ENCODE assay signal across 8 cellular contexts in genomic region chr10:788796-789748, GRCh38.
DNase-seq lines count a peak whose midpoint lies in the region; ATAC-seq and TF ChIP-seq lines count a peak whose summit lies in the region.

No MANE protein-coding gene starts in this region.

- ATAC-seq in PC-3 (peak; percentile 80), HG03378 (IDR thresholded peaks at IDR 0.05; ENCODE audit: unreplicated experiment) (no peak)

- H3K4me1 ChIP-seq in PC-3 (ENCODE audit: insufficient read depth, low read length) (no peaks in the 10 kb centered on the region; the same call in 1 of the 2 replicates), spleen (peaks cover 3 to 45% (median 26%) of the 10 kb centered on the region in 6 donors)

- no peaks in the 10 kb centered on the region for H3K27me3 Mint-ChIP-seq in chondrocyte (ENCODE audit: low read depth)

- peak overlapping the region; percentile 86 for H2AFZ ChIP-seq in PC-3 (ENCODE audit: low read length)

- no peaks in the 10 kb centered on the region for H3K79me2 ChIP-seq in PC-3 (ENCODE audit: low read length)

- H3K27ac Mint-ChIP-seq in chondrocyte (ENCODE audit: unreplicated experiment), result peak overlapping the region; percentile 83

- WGBS in spleen, 5 donors, result 20 to 56% (median 36%) methylated on average over 23 to 50 of the region's 50 CpGs

- TF ChIP-seq POLR2A in spleen (IDR thresholded peaks at IDR 0.05), result no peak

- H3K36me3 Mint-ChIP-seq in chondrocyte (ENCODE audit: low read depth), result peaks cover 2% of the 10 kb centered on the region

- H3K9ac ChIP-seq in PC-3 (ENCODE audit: low read length), result peak overlapping the region; percentile 56

- CTCF ChIA-PET in PC-3 (lab: Charles Lee), result interaction anchor here (0.6 to 0.9 kb wide), 4 partner anchors 96 to 278 kb away, joined by 3 read pairs; no protein-coding TSS in a partner anchor

- TSS peak; percentile 67 for BruUV-seq in PC-3 (replicated peaks; lab: Mats Ljungman, UMichigan)

- H3K9me3 ChIP-seq in PC-3 (ENCODE audit: low read length) (no peaks in the 10 kb centered on the region), spleen (no peaks in the 10 kb centered on the region)

- no peaks in the 10 kb centered on the region for H3K9me2 ChIP-seq in PC-3 (replicated peaks; ENCODE audit: low read length)

- H3K27me3 ChIP-seq in PC-3 (ENCODE audit: low read length), result no peaks in the 10 kb centered on the region
- H3K27me3 ChIP-seq in spleen (replicated peaks in 1 of 7), result peaks cover 0 to 47% (median 17%) of the 10 kb centered on the region in 7 donors

- H3K27ac ChIP-seq in PC-3 (ENCODE audit: low read length) (no peak overlapping the region), spleen (peak overlapping the region in 2 of 8 donors; percentile 16 to 28)

- no peaks in the 10 kb centered on the region for H3F3A ChIP-seq in PC-3 (ENCODE audit: low read length, unreplicated experiment)

- H4K20me1 ChIP-seq in PC-3 (ENCODE audit: low read length), result no peaks in the 10 kb centered on the region

- H3K36me3 ChIP-seq in PC-3 (ENCODE audit: low read depth, low read length) (no peaks in the 10 kb centered on the region), spleen (no peaks in the 10 kb centered on the region)

- peaks cover 9% of the 10 kb centered on the region for H3K4me1 Mint-ChIP-seq in chondrocyte (ENCODE audit: low read depth)

- peak overlapping the region; percentile 74 for H3K4me3 Mint-ChIP-seq in chondrocyte (ENCODE audit: unreplicated experiment)

- TF ChIP-seq CTCF in PC-3 (conservative IDR thresholded peaks at IDR 0.05; ENCODE audit: low read depth, low read length) (peak; percentile 48), chondrocyte (IDR thresholded peaks at IDR 0.05) (peak; percentile 77), spleen (IDR thresholded peaks at IDR 0.05 in 8 of 11, conservative IDR thresholded peaks at IDR 0.05 in 3 of 11) (peak in 9 of 11 experiments; percentile 28 to 67 (median 46))

- no peaks in the 10 kb centered on the region for H3K9me3 Mint-ChIP-seq in chondrocyte (ENCODE audit: low read depth)

- POLR2A ChIA-PET in PC-3 (lab: Charles Lee; ENCODE audit: unreplicated experiment), result no interaction called here

- H3K4me3 ChIP-seq in PC-3 (ENCODE audit: low read length), result peak overlapping the region; percentile 64
- H3K4me3 ChIP-seq in spleen, result peak overlapping the region in 7 of 8 donors; percentile 15 to 69 (median 30)

- peak overlapping the region; percentile 88 for H3K4me2 ChIP-seq in PC-3 (ENCODE audit: low read length)

- peak; percentile 29 to 46 for DNase-seq in NCI-H2081 (lab: John Stamatoyannopoulos, UW)
- no peak for DNase-seq in NCI-H2081 treated with DMSO at 0.1 percent for 48 hours (lab: John Stamatoyannopoulos, UW)
- peak; percentile 69 for DNase-seq in PC-3
- peak; percentile 90 for DNase-seq in chondrocyte (ENCODE audit: low spot score)
- peak; percentile 69 for DNase-seq in kidney tubule cell (ENCODE audit: low spot score)
- DNase-seq in spleen, result peak; percentile 88
- no peak for DNase-seq in T-helper 9 cell

- intact Hi-C loops in PC-3 (cut with micrococcal nuclease) (loop anchor here (2.0 to 10.0 kb wide), 3 partner anchors 107 to 278 kb away; no protein-coding TSS in a partner anchor), spleen (cut with DNase I; ENCODE audit: low total_unique reads) (loop anchor here (5.0 kb wide), 1 partner anchor 277 kb away; no protein-coding TSS in a partner anchor)

Comparison
In these comparisons a context has a peak if more than half of its experiments do, and no peak if none do; other contexts are left out.
1. DNase-seq: peak in NCI-H2081 (2 of 2), PC-3 (single experiment), chondrocyte (single experiment), kidney tubule cell (single experiment) and spleen (single experiment); none in NCI-H2081 treated with DMSO at 0.1 percent for 48 hours (single experiment) and T-helper 9 cell (single experiment).
2. Peak in every context shown above with its lines, with median percentiles within 50 percentile points of each other: CTCF ChIP-seq.